Comparison of ENCODE assay signal across 8 cellular contexts in genomic region chr4:152935661-152936445, GRCh38. TPM values are rescaled to one million over a fixed set of nuclear protein-coding genes. Genes with fewer than 3 reads are reported as not detected.
DNase-seq lines count a peak whose midpoint lies in the region; ATAC-seq, FAIRE-seq and TF ChIP-seq lines count a peak whose summit lies in the region.

A gene with protein sequence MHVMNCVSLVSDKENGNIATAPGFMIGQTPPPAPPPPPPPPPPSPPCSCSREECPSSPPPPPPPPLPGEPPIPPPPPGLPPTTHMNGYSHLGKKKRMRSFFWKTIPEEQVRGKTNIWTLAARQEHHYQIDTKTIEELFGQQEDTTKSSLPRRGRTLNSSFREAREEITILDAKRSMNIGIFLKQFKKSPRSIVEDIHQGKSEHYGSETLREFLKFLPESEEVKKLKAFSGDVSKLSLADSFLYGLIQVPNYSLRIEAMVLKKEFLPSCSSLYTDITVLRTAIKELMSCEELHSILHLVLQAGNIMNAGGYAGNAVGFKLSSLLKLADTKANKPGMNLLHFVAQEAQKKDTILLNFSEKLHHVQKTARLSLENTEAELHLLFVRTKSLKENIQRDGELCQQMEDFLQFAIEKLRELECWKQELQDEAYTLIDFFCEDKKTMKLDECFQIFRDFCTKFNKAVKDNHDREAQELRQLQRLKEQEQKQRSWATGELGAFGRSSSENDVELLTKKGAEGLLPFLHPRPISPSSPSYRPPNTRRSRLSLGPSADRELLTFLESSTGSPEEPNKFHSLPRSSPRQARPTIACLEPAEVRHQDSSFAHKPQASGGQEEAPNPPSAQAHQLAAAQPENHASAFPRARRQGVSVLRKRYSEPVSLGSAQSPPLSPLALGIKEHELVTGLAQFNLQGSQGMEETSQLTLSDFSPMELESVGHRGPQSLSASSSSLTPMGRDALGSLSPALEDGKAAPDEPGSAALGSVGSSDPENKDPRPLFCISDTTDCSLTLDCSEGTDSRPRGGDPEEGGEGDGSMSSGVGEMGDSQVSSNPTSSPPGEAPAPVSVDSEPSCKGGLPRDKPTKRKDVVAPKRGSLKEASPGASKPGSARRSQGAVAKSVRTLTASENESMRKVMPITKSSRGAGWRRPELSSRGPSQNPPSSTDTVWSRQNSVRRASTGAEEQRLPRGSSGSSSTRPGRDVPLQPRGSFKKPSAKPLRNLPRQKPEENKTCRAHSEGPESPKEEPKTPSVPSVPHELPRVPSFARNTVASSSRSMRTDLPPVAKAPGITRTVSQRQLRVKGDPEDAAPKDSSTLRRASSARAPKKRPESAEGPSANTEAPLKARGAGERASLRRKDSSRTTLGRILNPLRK (plus strand): TSS chr4:152936323. CDS start chr4:152943058, 6,735 bp downstream.

- H3K9ac ChIP-seq in astrocyte (ENCODE audit: low read length) (peak within 1 kb of the TSS; percentile 67), iPS-18a (ENCODE audit: low read length) (peak within 1 kb of the TSS; percentile 77), skeletal muscle tissue (ENCODE audit: low read depth in 1 of 3, low read length in 3 of 3) (peak within 1 kb of the TSS in 2 of 3 donors; percentile 45 to 50)

- ATAC-seq in GM18505 (IDR thresholded peaks at IDR 0.05; ENCODE audit: unreplicated experiment) (peak; percentile 48), GM18858 (IDR thresholded peaks at IDR 0.05; ENCODE audit: unreplicated experiment) (no peak)

- peak within 1 kb of the TSS; percentile 85 for H3K4me3 Mint-ChIP-seq in astrocyte (ENCODE audit: unreplicated experiment)

- H3K27ac ChIP-seq in astrocyte (ENCODE audit: low read depth, low read length) (no peak within 1 kb of the TSS), iPS-18a (ENCODE audit: low read length) (no peak within 1 kb of the TSS), skeletal muscle tissue (ENCODE audit: low read depth, low read length) (no peak within 1 kb of the TSS)

- H3K27me3 ChIP-seq in BE2C (peaks cover 57% of the 10 kb centered on the region), astrocyte (ENCODE audit: insufficient read depth, low read length) (peaks cover 40% of the 10 kb centered on the region), iPS-18a (ENCODE audit: control insufficient read depth, insufficient read depth, low read length) (peaks cover 45% of the 10 kb centered on the region), skeletal muscle tissue (ENCODE audit: control insufficient read depth in 3 of 3, insufficient read depth in 3 of 3, low read length in 3 of 3) (peaks cover 26 to 52% (median 45%) of the 10 kb centered on the region in 3 donors)

- no peak for TF ChIP-seq POLR2A in GM18505 (IDR thresholded peaks at IDR 0.05; ENCODE audit: borderline replicate concordance, extremely low read depth, insufficient read depth, insufficient read length)

- no peaks in the 10 kb centered on the region for H3K4me1 ChIP-seq in BE2C
- H3K4me1 ChIP-seq in astrocyte (ENCODE audit: insufficient read depth, low read length) = peaks cover 13% of the 10 kb centered on the region
- H3K4me1 ChIP-seq in iPS-18a (ENCODE audit: control insufficient read depth, low read depth, low read length) = peaks cover 22% of the 10 kb centered on the region
- peaks cover 11 to 16% (median 15%) of the 10 kb centered on the region in 3 donors for H3K4me1 ChIP-seq in skeletal muscle tissue (ENCODE audit: control insufficient read depth in 3 of 3, insufficient read depth in 3 of 3, low read length in 3 of 3)

- H4K20me1 ChIP-seq in astrocyte (ENCODE audit: insufficient read depth, low read length) = no peaks in the 10 kb centered on the region

- H2AFZ ChIP-seq in astrocyte (ENCODE audit: low read depth, low read length) = peak within 1 kb of the TSS; percentile 78

- peak within 1 kb of the TSS; percentile 56 for H3K4me3 ChIP-seq in BE2C (ENCODE audit: low read depth, low read length)
- peak within 1 kb of the TSS; percentile 67 for H3K4me3 ChIP-seq in astrocyte (ENCODE audit: insufficient read depth, low read depth, low read length)
- peak within 1 kb of the TSS; percentile 79 for H3K4me3 ChIP-seq in iPS-18a (ENCODE audit: low read length)
- peak within 1 kb of the TSS; percentile 63 to 77 (median 72) for H3K4me3 ChIP-seq in skeletal muscle tissue (ENCODE audit: low read length in 3 of 3)

- peaks cover 30% of the 10 kb centered on the region for H3K27me3 Mint-ChIP-seq in astrocyte (ENCODE audit: low read depth, unreplicated experiment)

- H3K36me3 ChIP-seq in BE2C = no peaks in the 10 kb centered on the region
- H3K36me3 ChIP-seq in astrocyte (ENCODE audit: insufficient read depth, low read length) = no peaks in the 10 kb centered on the region
- H3K36me3 ChIP-seq in iPS-18a (ENCODE audit: control insufficient read depth, low read depth, low read length) = no peaks in the 10 kb centered on the region
- H3K36me3 ChIP-seq in skeletal muscle tissue (ENCODE audit: control insufficient read depth in 3 of 3, insufficient read depth in 3 of 3, low read length in 3 of 3) = no peaks in the 10 kb centered on the region

- TF ChIP-seq CTCF in BE2C (IDR thresholded peaks at IDR 0.05; ENCODE audit: low read depth, low read length) (no peak), astrocyte (IDR thresholded peaks at IDR 0.05; ENCODE audit: insufficient read depth, low read depth, low read length) (no peak)

- DNase-seq in BE2C = peak; percentile 60
- DNase-seq in NCI-H2171 treated with DMSO at 0.1 percent for 48 hours (lab: John Stamatoyannopoulos, UW) = peak; percentile 68
- peak; percentile 19 for DNase-seq in astrocyte (ENCODE audit: low read depth)
- DNase-seq in RKO (ENCODE audit: low spot score) = no peak

- H3K9me3 ChIP-seq in BE2C = no peaks in the 10 kb centered on the region
- no peaks in the 10 kb centered on the region for H3K9me3 ChIP-seq in astrocyte (ENCODE audit: insufficient read depth, low read depth, low read length)
- H3K9me3 ChIP-seq in iPS-18a (ENCODE audit: control insufficient read depth, low read depth, low read length) = no peaks in the 10 kb centered on the region
- no peaks in the 10 kb centered on the region for H3K9me3 ChIP-seq in skeletal muscle tissue (ENCODE audit: control insufficient read depth in 3 of 3, low read length in 3 of 3)

- peaks cover 4% of the 10 kb centered on the region for H3K4me1 Mint-ChIP-seq in astrocyte (ENCODE audit: low read depth, unreplicated experiment)

- peak within 1 kb of the TSS; percentile 80 for H3K27ac Mint-ChIP-seq in astrocyte (ENCODE audit: unreplicated experiment)

- H3K36me3 Mint-ChIP-seq in astrocyte (ENCODE audit: low read depth, unreplicated experiment) = peaks cover 5% of the 10 kb centered on the region

- peaks cover 3% of the 10 kb centered on the region for H3K9me3 Mint-ChIP-seq in astrocyte (ENCODE audit: unreplicated experiment)

- peak within 1 kb of the TSS; percentile 94 for H3K4me2 ChIP-seq in astrocyte (ENCODE audit: low read length)

- H3K79me2 ChIP-seq in astrocyte (ENCODE audit: insufficient read depth, low read length) = peaks cover 4% of the 10 kb centered on the region

- FAIRE-seq in astrocyte (lab: Jason Lieb, UNC) = no peak

RNA-seq across cellular contexts. Expression of the gene that starts here (rescaled TPM):
- 0.22 TPM for polyA plus RNA-seq in BE2C (2012; ENCODE audit: insufficient read depth, insufficient read length, low read depth)
- total RNA-seq in astrocyte (1.5 and 1.7 TPM in 2 replicates), skeletal muscle tissue (3.7 TPM)
